ENCODE assay signal across 8 cellular contexts in the genomic region with DNA sequence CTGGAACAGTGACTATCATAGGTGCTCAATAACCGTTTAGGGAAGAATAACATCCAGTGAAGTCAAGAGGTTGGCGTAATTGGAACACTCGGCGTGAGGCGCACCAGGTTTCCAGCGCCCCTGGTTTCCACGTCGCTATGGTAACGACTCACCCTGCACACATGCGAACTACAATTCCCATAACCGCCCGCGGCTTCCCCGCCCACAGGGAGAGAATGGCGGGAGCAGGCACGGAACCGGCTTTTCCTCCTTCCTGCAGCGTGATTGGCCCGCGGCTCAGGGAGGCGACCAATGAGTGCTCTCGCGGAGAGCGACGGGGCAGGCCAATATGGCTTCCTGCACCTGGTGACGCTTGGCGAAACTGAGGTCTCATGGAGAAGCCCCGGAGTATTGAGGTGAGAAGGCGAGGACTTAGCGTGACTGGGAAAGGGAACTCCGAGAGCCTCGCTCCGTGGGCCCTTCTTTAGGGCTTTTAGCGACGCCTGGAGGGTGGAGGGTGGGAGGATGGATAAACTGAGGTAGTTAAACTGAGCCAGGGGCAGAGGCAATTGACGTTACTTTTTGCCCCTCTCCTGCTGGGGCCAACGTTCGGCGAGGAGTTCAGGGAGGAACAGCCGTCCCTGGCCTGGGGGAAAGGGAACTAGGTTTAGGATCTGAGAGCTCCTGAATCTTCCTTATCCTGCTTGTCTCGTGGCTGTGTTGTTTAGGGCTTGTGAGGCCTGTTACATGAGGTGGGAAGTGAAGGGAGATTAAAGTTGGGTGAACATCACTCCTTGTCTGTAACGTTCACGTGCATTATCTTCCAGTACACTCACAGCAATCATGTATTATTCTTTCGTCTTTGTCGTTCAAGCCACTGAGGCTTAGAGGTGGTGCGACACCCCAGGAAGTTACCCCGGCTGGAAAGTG. TPM values are rescaled to one million over a fixed set of nuclear protein-coding genes. Genes with fewer than 3 reads are reported as not detected.
A peak's percentile ranks its signal among the peaks of the same experiment; 100 is the strongest.
DNase-seq lines count a peak whose midpoint lies in the region; ATAC-seq and TF ChIP-seq lines count a peak whose summit lies in the region.

TSS of gene L3MBTL2 (plus strand) at position 321 of the 909 bp plus-strand sequence. CDS start at position 372, 51 bp downstream.

- peak within 1 kb of the TSS; percentile 86 for H3K4me2 ChIP-seq in mammary epithelial cell (ENCODE audit: insufficient read depth, low read depth, low read length)

- no peaks in the 10 kb centered on the region for H4K20me1 ChIP-seq in mammary epithelial cell (ENCODE audit: insufficient read depth, low read length)

- H3K4me3 ChIP-seq in WERI-Rb-1 (ENCODE audit: low read depth, low read length) (peak within 1 kb of the TSS; percentile 87), mammary epithelial cell (replicated peaks in 1 of 3; ENCODE audit: insufficient read depth in 1 of 3, low read depth in 2 of 3, low read length in 3 of 3) (peak within 1 kb of the TSS; percentile 37 to 73 (median 61)), iPS-20b (ENCODE audit: low read length) (peak within 1 kb of the TSS; percentile 84), skin epidermis (peak within 1 kb of the TSS; percentile 55 to 96 (median 83))

- dilution Hi-C loops in mammary epithelial cell (cut with HindIII; ENCODE audit: low sequenced_read_pairs) = loop anchor here (5.0 to 10.0 kb wide), 4 partner anchors 53 to 170 kb away; partner anchors contain the start of gene ZC3H7B

- CTCF ChIA-PET in mammary epithelial cell (lab: Charles Lee; ENCODE audit: low non-redundant PET) = no interaction called here

- H3K9ac ChIP-seq in mammary epithelial cell (ENCODE audit: insufficient read depth, low read length) (peak within 1 kb of the TSS; percentile 87), iPS-20b (ENCODE audit: low read depth, low read length) (peak within 1 kb of the TSS; percentile 95)

- TF ChIP-seq CTCF in WERI-Rb-1 (IDR thresholded peaks at IDR 0.05; ENCODE audit: low read depth, low read length) (no peak), mammary epithelial cell (conservative IDR thresholded peaks at IDR 0.05 in 1 of 2, IDR thresholded peaks at IDR 0.05 in 1 of 2; ENCODE audit: extremely low read depth in 1 of 2, insufficient read depth in 1 of 2, low read depth in 1 of 2, low read length in 2 of 2) (no peak)

- peak within 1 kb of the TSS; percentile 89 for H3K27ac ChIP-seq in WERI-Rb-1
- peak within 1 kb of the TSS; percentile 78 for H3K27ac ChIP-seq in mammary epithelial cell (ENCODE audit: insufficient read depth, low read depth, low read length)
- peak within 1 kb of the TSS; percentile 83 for H3K27ac ChIP-seq in iPS-20b (ENCODE audit: low read length)
- peak within 1 kb of the TSS; percentile 35 to 91 (median 81) for H3K27ac ChIP-seq in skin epidermis

- TSS peak; percentile 73 for BruUV-seq in mammary epithelial cell (replicated peaks; lab: Mats Ljungman, UMichigan)

- ATAC-seq in GM18873 (IDR thresholded peaks at IDR 0.05; ENCODE audit: low FRiP score, unreplicated experiment) = peak; percentile 96
- ATAC-seq in HG03139 (IDR thresholded peaks at IDR 0.05; ENCODE audit: unreplicated experiment) = peak; percentile 95

- H3K9me3 ChIP-seq in WERI-Rb-1 (ENCODE audit: severe bottlenecking) = no peaks in the 10 kb centered on the region
- H3K9me3 ChIP-seq in mammary epithelial cell (replicated peaks; ENCODE audit: insufficient read depth, low read length) = no peaks in the 10 kb centered on the region
- no peaks in the 10 kb centered on the region for H3K9me3 ChIP-seq in iPS-20b (ENCODE audit: insufficient read depth, low read depth, low read length)

- H3K4me1 ChIP-seq in mammary epithelial cell (ENCODE audit: insufficient read depth, low read length) (peaks cover 5% of the 10 kb centered on the region), iPS-20b (ENCODE audit: insufficient read depth, low read length) (0 out of 2 replicates have a peak, but pooled peaks cover 2% of the 10 kb centered on the region)

- 6% methylated on average over 25 of the region's 47 CpGs for WGBS in mammary epithelial cell (ENCODE audit: low coverage, missing lambda C conversion rate)

- DNase-seq in ACHN (peak; percentile 94), NCI-H2227 (lab: John Stamatoyannopoulos, UW; ENCODE audit: unreplicated experiment) (peak; percentile 96), WERI-Rb-1 (peak; percentile 98), mammary epithelial cell (peak; percentile 95)

- intact Hi-C loops in mammary epithelial cell (cut with micrococcal nuclease) = loop anchor here (1.0 kb wide), 1 partner anchor 12 kb away; no protein-coding TSS in a partner anchor

- H3K27me3 ChIP-seq in WERI-Rb-1 (ENCODE audit: insufficient read depth, low read depth, severe bottlenecking) = no peaks in the 10 kb centered on the region
- no peaks in the 10 kb centered on the region for H3K27me3 ChIP-seq in mammary epithelial cell (ENCODE audit: insufficient read depth, low read length)
- H3K27me3 ChIP-seq in iPS-20b (ENCODE audit: insufficient read depth, low read length) = peaks cover 5% of the 10 kb centered on the region

- H3K36me3 ChIP-seq in WERI-Rb-1 (peaks cover 14% of the 10 kb centered on the region), mammary epithelial cell (ENCODE audit: insufficient read depth, low read length) (peaks cover 4% of the 10 kb centered on the region), iPS-20b (ENCODE audit: insufficient read depth, low read depth, low read length) (peaks cover 8% of the 10 kb centered on the region)

- H3K79me2 ChIP-seq in mammary epithelial cell (ENCODE audit: insufficient read depth, low read length) = peaks cover 30% of the 10 kb centered on the region

- in situ Hi-C loops in ACHN (cut with HindIII; ENCODE audit: low pct_ligation_motif_present, low pct_unique_long_range_greater_than_20kb, low sequenced_read_pairs) (no loop called here), mammary epithelial cell (cut with MboI; ENCODE audit: low sequenced_read_pairs in 2 of 2) (no loop called here)

- H2AFZ ChIP-seq in mammary epithelial cell (ENCODE audit: low read depth, low read length) = peak within 1 kb of the TSS; percentile 90

RNA-seq across cellular contexts. Expression of gene L3MBTL2, which starts in this region (rescaled TPM):
- 10 to 100 TPM; 21.0 to 22.2 TPM for total RNA-seq in mammary epithelial cell
- 23.0 TPM for polyA plus RNA-seq in mammary epithelial cell
- polyA minus RNA-seq in mammary epithelial cell = 20.1 TPM

Comparison
In these comparisons a context has a peak if more than half of its experiments do, and no peak if none do; other contexts are left out.
1. Peak in every context shown above with its lines: DNase-seq, ATAC-seq, H3K4me3 ChIP-seq and H3K27ac ChIP-seq.